Comparison of ENCODE assay signal across 17 cellular contexts in genomic region chr20:8755340-8756118, GRCh38.
"Had no signal": no experiment of that assay in that cellular context is flagged by ENCODE, and none has a peak within 500 bp of the region (broad histone marks: within the 10 kb centered on the region; RNA-seq: fewer than 3 reads in every experiment).

No MANE protein-coding gene starts in this region.

- H3K9me3 ChIP-seq: adrenal gland, gastroesophageal sphincter, heart right ventricle, ovary, sigmoid colon, upper lobe of left lung had no signal

- H3K27ac ChIP-seq: epithelial cell of prostate, gastroesophageal sphincter, heart right ventricle, ovary, upper lobe of left lung had no signal

- DNase-seq: activated CD4-positive, alpha-beta memory T cell treated with anti-CD3 and anti-CD28 coated beads, Interleukin-2, amount 10 ng/mL, durations not matched to agents 7 days and 5 days; activated CD4-positive, alpha-beta T cell treated with anti-CD3 and anti-CD28 coated beads for 4 hours; activated effector memory CD4-positive, alpha-beta T cell treated with Interleukin-2 at 50 U/mL for 16 hours; activated T-cell treated with anti-CD3 and anti-CD28 coated beads, Interleukin-2, amount 50 U/mL, for 4 hours; midbrain; ovary; stimulated activated CD4-positive, alpha-beta T cell treated with anti-CD3 and anti-CD28 coated beads, Interleukin-1b, Interleukin-23, amount 100 ng/mL, for 48 hours; stimulated activated naive CD8-positive, alpha-beta T cell treated with anti-CD3 and anti-CD28 coated beads, Interleukin-15, amount 100 ng/mL, for 72 hours; upper lobe of left lung had no signal

- H3K4me1 ChIP-seq: upper lobe of left lung had no signal

- H3K27me3 ChIP-seq: adrenal gland, gastroesophageal sphincter, heart right ventricle, ovary, sigmoid colon, upper lobe of left lung had no signal

- H3K4me3 ChIP-seq: adrenal gland, gastroesophageal sphincter, heart right ventricle, lung, ovary, sigmoid colon, upper lobe of left lung had no signal

- H3K36me3 ChIP-seq: adrenal gland, ovary, upper lobe of left lung had no signal

- H3K4me1 Mint-ChIP-seq: activated CD4-positive, alpha-beta memory T cell treated with anti-CD3 and anti-CD28 coated beads, Interleukin-2, amount 10 ng/mL, durations not matched to agents 7 days and 5 days; activated naive CD4-positive, alpha-beta T cell treated with anti-CD3 and anti-CD28 coated beads, Interleukin-2, amount 50 U/mL, for 24 hours; stimulated activated naive CD8-positive, alpha-beta T cell treated with anti-CD3 and anti-CD28 coated beads, Interleukin-15, amount 100 ng/mL, for 72 hours; WTC11 had no signal

- H3K27me3 Mint-ChIP-seq: activated CD4-positive, alpha-beta memory T cell treated with anti-CD3 and anti-CD28 coated beads, Interleukin-2, amount 10 ng/mL, durations not matched to agents 7 days and 5 days; stimulated activated naive CD8-positive, alpha-beta T cell treated with anti-CD3 and anti-CD28 coated beads, Interleukin-15, amount 100 ng/mL, for 72 hours had no signal

- H3K36me3 Mint-ChIP-seq: activated naive CD4-positive, alpha-beta T cell treated with anti-CD3 and anti-CD28 coated beads, Interleukin-2, amount 50 U/mL, for 24 hours; WTC11 had no signal

- H3K4me3 Mint-ChIP-seq: activated CD4-positive, alpha-beta memory T cell treated with anti-CD3 and anti-CD28 coated beads, Interleukin-2, amount 10 ng/mL, durations not matched to agents 7 days and 5 days; activated naive CD4-positive, alpha-beta T cell treated with anti-CD3 and anti-CD28 coated beads, Interleukin-2, amount 50 U/mL, for 24 hours; activated T-cell treated with anti-CD3 and anti-CD28 coated beads, Interleukin-2, amount 50 U/mL, for 4 hours; stimulated activated naive CD8-positive, alpha-beta T cell treated with anti-CD3 and anti-CD28 coated beads, Interleukin-15, amount 100 ng/mL, for 72 hours; WTC11 had no signal

- H3K27ac Mint-ChIP-seq: activated CD4-positive, alpha-beta memory T cell treated with anti-CD3 and anti-CD28 coated beads, Interleukin-2, amount 10 ng/mL, durations not matched to agents 7 days and 5 days; activated naive CD4-positive, alpha-beta T cell treated with anti-CD3 and anti-CD28 coated beads, Interleukin-2, amount 50 U/mL, for 24 hours; stimulated activated naive CD8-positive, alpha-beta T cell treated with anti-CD3 and anti-CD28 coated beads, Interleukin-15, amount 100 ng/mL, for 72 hours; WTC11 had no signal

- ATAC-seq: activated T-cell treated with anti-CD3 and anti-CD28 coated beads, Interleukin-2, amount 50 U/mL, for 4 hours; stimulated activated naive CD8-positive, alpha-beta T cell treated with anti-CD3 and anti-CD28 coated beads, Interleukin-15, amount 100 ng/mL, for 72 hours; WTC11 had no signal

- H3K9me3 Mint-ChIP-seq: activated CD4-positive, alpha-beta memory T cell treated with anti-CD3 and anti-CD28 coated beads, Interleukin-2, amount 10 ng/mL, durations not matched to agents 7 days and 5 days; activated naive CD4-positive, alpha-beta T cell treated with anti-CD3 and anti-CD28 coated beads, Interleukin-2, amount 50 U/mL, for 24 hours; activated T-cell treated with anti-CD3 and anti-CD28 coated beads, Interleukin-2, amount 50 U/mL, for 4 hours; stimulated activated naive CD8-positive, alpha-beta T cell treated with anti-CD3 and anti-CD28 coated beads, Interleukin-15, amount 100 ng/mL, for 72 hours; WTC11 had no signal
